Comparison of ENCODE assay signal across 28 cellular contexts in the genomic region with DNA sequence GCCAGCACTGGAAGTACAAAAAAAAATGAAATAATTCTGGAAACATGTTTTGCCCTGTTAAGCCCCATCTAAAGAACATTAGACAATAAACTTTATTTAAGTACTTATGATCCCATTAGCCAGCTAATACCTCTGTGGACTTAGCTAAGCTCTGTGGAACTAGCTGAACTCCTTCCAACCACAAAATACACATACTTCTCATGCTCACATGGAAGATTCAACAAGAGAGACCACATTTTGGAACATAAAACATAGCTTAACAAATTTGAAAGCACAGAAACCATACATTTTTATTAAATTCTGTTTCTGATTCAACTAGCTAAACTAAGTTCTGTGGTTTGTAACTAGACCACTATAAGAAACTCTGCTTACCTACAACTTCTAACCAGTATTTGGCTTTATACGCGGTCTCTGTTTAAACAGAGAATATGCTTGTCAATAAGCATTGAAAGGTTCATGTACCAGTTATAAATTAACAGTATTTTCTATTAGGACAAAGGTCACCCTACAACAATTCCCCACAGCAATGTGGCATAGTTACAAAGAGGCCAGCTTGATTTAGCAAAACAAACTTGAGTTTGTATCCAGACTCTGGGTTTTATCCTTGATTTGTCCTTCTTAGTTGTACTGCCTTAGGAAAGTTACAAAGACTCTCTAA.
DNase-seq lines count a peak whose midpoint lies in the region; ATAC-seq, FAIRE-seq and TF ChIP-seq lines count a peak whose summit lies in the region.
"Had no signal": no experiment of that assay in that cellular context is flagged by ENCODE, and none has a peak within 500 bp of the region (broad histone marks: within the 10 kb centered on the region; RNA-seq: fewer than 3 reads in every experiment).

No MANE protein-coding gene starts in this region.

- H3K4ac ChIP-seq in IMR-90 (ENCODE audit: low read depth, low read length), result no peak overlapping the region

- no peak overlapping the region for H2BK120ac ChIP-seq in IMR-90 (ENCODE audit: low read depth, low read length)

- BruUV-seq in IMR-90 (replicated peaks; lab: Mats Ljungman, UMichigan) (no TSS peak), MCF 10A (replicated peaks; lab: Mats Ljungman, UMichigan) (no TSS peak)

- no peak overlapping the region for H4K5ac ChIP-seq in IMR-90 (ENCODE audit: low read depth, low read length)

- DNase-seq in IMR-90 (peak; percentile 57), astrocyte of the spinal cord (ENCODE audit: low read depth, low spot score) (peak; percentile 58), left lobe of liver (ENCODE audit: low spot score) (no peak), small intestine (peak; percentile 45), EL (no peak), MCF 10A (ENCODE audit: unreplicated experiment) (no peak), MM.1S (no peak)
- DNase-seq: activated CD4-positive, alpha-beta memory T cell treated with anti-CD3 and anti-CD28 coated beads for 36 hours; activated CD8-positive, alpha-beta memory T cell treated with anti-CD3 and anti-CD28 coated beads, Interleukin-2, amount 50 U/mL, for 4 hours; activated naive CD4-positive, alpha-beta T cell treated with Interleukin-2 at 50 U/mL for 16 hours; adrenal gland; CD4-positive, CD25-positive, alpha-beta regulatory T cell; Karpas-422; left ventricle myocardium inferior; naive B cell; NCI-H1417 treated with DMSO at 0.1 percent for 48 hours; NCI-H226; NCI-H526 treated with DMSO at 0.1 percent for 48 hours; nucleus accumbens; Peyer's patch; SHP77 treated with DMSO at 0.1 percent for 48 hours; substantia nigra had no signal

- no peaks in the 10 kb centered on the region for H3K36me3 ChIP-seq in IMR-90 (ENCODE audit: control insufficient read depth, insufficient read depth, low read length)
- no peaks in the 10 kb centered on the region for H3K36me3 ChIP-seq in small intestine (ENCODE audit: control insufficient read depth in 2 of 2, insufficient read depth in 2 of 2, low read length in 2 of 2)
- H3K36me3 ChIP-seq in MM.1S (replicated peaks; ENCODE audit: insufficient read depth, low read length), result no peaks in the 10 kb centered on the region
- H3K36me3 ChIP-seq: adrenal gland, left ventricle myocardium inferior, Peyer's patch had no signal

- no peak overlapping the region for H3K27ac ChIP-seq in IMR-90 (ENCODE audit: insufficient read depth, low read length)
- H3K27ac ChIP-seq in small intestine (ENCODE audit: low read depth in 1 of 2, low read length in 1 of 2), result no peak overlapping the region
- H3K27ac ChIP-seq in MM.1S (ENCODE audit: low read length), result no peak overlapping the region
- H3K27ac ChIP-seq: adrenal gland, left ventricle myocardium inferior, Peyer's patch had no signal

- no peaks in the 10 kb centered on the region for H3K79me1 ChIP-seq in IMR-90 (ENCODE audit: low read depth in 1 of 2, low read length in 2 of 2)

- H3K14ac ChIP-seq in IMR-90 (replicated peaks; ENCODE audit: low read depth, low read length), result no peak overlapping the region

- H3K56ac ChIP-seq in IMR-90 (ENCODE audit: extremely low read depth, insufficient read depth, low read length), result no peak overlapping the region

- ATAC-seq in IMR-90 (ENCODE audit: low read depth) (no peak), left lobe of liver (peak; percentile 86)
- ATAC-seq: activated CD4-positive, CD25-positive, alpha-beta regulatory T cell treated with anti-CD3 and anti-CD28 coated beads, Interleukin-2, amount 50 U/mL, for 24 hours; stimulated activated memory B cell treated with anti-CD40 and anti-IgM and Interleukin-4, amounts not matched to agents 10 μg/mL and 1 μg/mL and 100 μg/mL, for 72 hours had no signal

- TF ChIP-seq RAD21 in IMR-90 (IDR thresholded peaks at IDR 0.05; ENCODE audit: low read length), result no peak

- no peaks in the 10 kb centered on the region for H3K9me1 ChIP-seq in IMR-90 (ENCODE audit: insufficient read depth, low read length)

- H3K27ac Mint-ChIP-seq in MCF 10A (ENCODE audit: low read depth, unreplicated experiment), result no peak overlapping the region
- H3K27ac Mint-ChIP-seq: activated CD4-positive, alpha-beta memory T cell treated with anti-CD3 and anti-CD28 coated beads for 36 hours; activated T-helper 1 cell treated with anti-CD3 and anti-CD28 coated beads, Interleukin-12 subunit alpha, Interleukin-12 subunit beta, Interleukin-2, Interleukin-4 antibody, amounts not matched to agents 30 ng/mL and 10 ng/mL and 1 ng/mL, durations not matched to agents 14 hours and 24 hours and 36 hours; CD4-positive, CD25-positive, alpha-beta regulatory T cell; naive B cell; stimulated activated memory B cell treated with anti-CD40 and anti-IgM and Interleukin-4, amounts not matched to agents 10 μg/mL and 1 μg/mL and 100 μg/mL, for 72 hours; type B pancreatic cell had no signal

- H3K4me3 Mint-ChIP-seq in MCF 10A (ENCODE audit: unreplicated experiment), result no peak overlapping the region
- H3K4me3 Mint-ChIP-seq: activated CD4-positive, alpha-beta memory T cell treated with anti-CD3 and anti-CD28 coated beads for 36 hours; activated T-helper 1 cell treated with anti-CD3 and anti-CD28 coated beads, Interleukin-12 subunit alpha, Interleukin-12 subunit beta, Interleukin-2, Interleukin-4 antibody, amounts not matched to agents 30 ng/mL and 10 ng/mL and 1 ng/mL, durations not matched to agents 14 hours and 24 hours and 36 hours; CD4-positive, CD25-positive, alpha-beta regulatory T cell; naive B cell; stimulated activated memory B cell treated with anti-CD40 and anti-IgM and Interleukin-4, amounts not matched to agents 10 μg/mL and 1 μg/mL and 100 μg/mL, for 72 hours; type B pancreatic cell had no signal

- POLR2A ChIA-PET in IMR-90 (lab: Charles Lee; ENCODE audit: unreplicated experiment) (no interaction called here), MCF 10A (lab: Yijun Ruan, JAX) (interaction anchor here (0.8 kb wide), 1 partner anchor 10 kb away, joined by 5 read pairs; no protein-coding TSS in a partner anchor)

- no peak for TF ChIP-seq POLR2A in IMR-90 (IDR thresholded peaks at IDR 0.05; ENCODE audit: low read depth, low read length)

- H3K27me3 Mint-ChIP-seq in MCF 10A (ENCODE audit: insufficient read depth, unreplicated experiment), result no peaks in the 10 kb centered on the region
- H3K27me3 Mint-ChIP-seq: activated CD4-positive, alpha-beta memory T cell treated with anti-CD3 and anti-CD28 coated beads for 36 hours; CD4-positive, CD25-positive, alpha-beta regulatory T cell; naive B cell; stimulated activated memory B cell treated with anti-CD40 and anti-IgM and Interleukin-4, amounts not matched to agents 10 μg/mL and 1 μg/mL and 100 μg/mL, for 72 hours; type B pancreatic cell had no signal

- H4K8ac ChIP-seq in IMR-90 (ENCODE audit: low read depth in 2 of 2, low read length in 2 of 2), result no peak overlapping the region

- H3K23ac ChIP-seq in IMR-90 (ENCODE audit: low read depth, low read length), result no peak overlapping the region

- no peak overlapping the region for H2AK5ac ChIP-seq in IMR-90 (ENCODE audit: low read depth, low read length)

- H3K27me3 ChIP-seq in IMR-90 (ENCODE audit: control insufficient read depth, insufficient read depth, low read length) (no peaks in the 10 kb centered on the region), small intestine (ENCODE audit: control insufficient read depth in 2 of 2, insufficient read depth in 2 of 2, low read length in 2 of 2) (no peaks in the 10 kb centered on the region), MM.1S (replicated peaks; ENCODE audit: insufficient read depth, low read length) (no peaks in the 10 kb centered on the region)
- H3K27me3 ChIP-seq: adrenal gland, Peyer's patch had no signal

- H3K18ac ChIP-seq in IMR-90 (ENCODE audit: low read depth, low read length), result no peak overlapping the region

- in situ Hi-C loops in IMR-90 (cut with MboI; ENCODE audit: low sequenced_read_pairs) (no loop called here), astrocyte of the spinal cord (cut with HindIII; ENCODE audit: low sequenced_read_pairs) (no loop called here)

- no peak overlapping the region for H2BK15ac ChIP-seq in IMR-90 (ENCODE audit: low read depth, low read length)

- no peaks in the 10 kb centered on the region for H3K36me3 Mint-ChIP-seq in MCF 10A (ENCODE audit: insufficient read depth, unreplicated experiment)
- H3K36me3 Mint-ChIP-seq: activated CD4-positive, alpha-beta memory T cell treated with anti-CD3 and anti-CD28 coated beads for 36 hours; CD4-positive, CD25-positive, alpha-beta regulatory T cell; naive B cell; stimulated activated memory B cell treated with anti-CD40 and anti-IgM and Interleukin-4, amounts not matched to agents 10 μg/mL and 1 μg/mL and 100 μg/mL, for 72 hours; type B pancreatic cell had no signal

- no peak for TF ChIP-seq CTCF in IMR-90 (conservative IDR thresholded peaks at IDR 0.05; ENCODE audit: low read depth, low read length)
- TF ChIP-seq CTCF in astrocyte of the spinal cord (IDR thresholded peaks at IDR 0.05; ENCODE audit: low read depth, low read length), result no peak
- TF ChIP-seq CTCF in MCF 10A (IDR thresholded peaks at IDR 0.05; ENCODE audit: unreplicated experiment), result no peak
- no peak for TF ChIP-seq CTCF in MM.1S (IDR thresholded peaks at IDR 0.05; ENCODE audit: low read length)

- no peak overlapping the region for H2AK9ac ChIP-seq in IMR-90 (replicated peaks; ENCODE audit: low read depth, low read length, poor library complexity)

- H3K79me2 ChIP-seq in MM.1S (ENCODE audit: low read length), result no peaks in the 10 kb centered on the region

- no peak overlapping the region for H4K91ac ChIP-seq in IMR-90 (ENCODE audit: insufficient read depth, low read depth, low read length)

- H2AFZ ChIP-seq in IMR-90 (replicated peaks; ENCODE audit: low read length, poor library complexity), result no peak overlapping the region
- H2AFZ ChIP-seq in MM.1S (ENCODE audit: low read length), result no peak overlapping the region

- H3K4me3 ChIP-seq in IMR-90 (ENCODE audit: insufficient read depth, low read depth, low read length) (no peak overlapping the region), astrocyte of the spinal cord (ENCODE audit: low read depth, low read length) (no peak overlapping the region), small intestine (ENCODE audit: low read depth in 1 of 2, low read length in 2 of 2) (no peak overlapping the region), MM.1S (ENCODE audit: low read length) (no peak overlapping the region)
- H3K4me3 ChIP-seq: adrenal gland, left ventricle myocardium inferior, Peyer's patch had no signal

- H3K4me1 ChIP-seq in IMR-90 (ENCODE audit: control insufficient read depth, insufficient read depth, low read length) (no peaks in the 10 kb centered on the region), small intestine (ENCODE audit: control insufficient read depth in 2 of 2, insufficient read depth in 1 of 2, low read depth in 1 of 2, low read length in 1 of 2) (no peaks in the 10 kb centered on the region), MM.1S (ENCODE audit: low read length) (no peaks in the 10 kb centered on the region)
- H3K4me1 ChIP-seq: adrenal gland, left ventricle myocardium inferior, Peyer's patch had no signal

- no peak overlapping the region for H3K4me2 ChIP-seq in IMR-90 (ENCODE audit: low read depth, low read length)
- H3K4me2 ChIP-seq in MM.1S (ENCODE audit: low read depth, low read length), result no peak overlapping the region

- no peak overlapping the region for H2BK20ac ChIP-seq in IMR-90 (ENCODE audit: low read depth, low read length)

- no CpG with 5 or more reads among the region's 2 CpGs for WGBS in IMR-90 (ENCODE audit: extremely low coverage in 2 of 2, insufficient read length in 1 of 2), 2 experiments
- 7 to 69% (median 35%) methylated on average over 2 of the region's 2 CpGs for WGBS in small intestine, 3 donors

- H4K20me1 ChIP-seq in IMR-90 (ENCODE audit: insufficient read depth, low read length) (no peaks in the 10 kb centered on the region), MM.1S (ENCODE audit: insufficient read depth, low read length) (no peaks in the 10 kb centered on the region)

- dilution Hi-C loops in IMR-90 (cut with HindIII; ENCODE audit: low sequenced_read_pairs, unreplicated experiment), result no loop called here

- H3K9me2 ChIP-seq in MM.1S (replicated peaks; ENCODE audit: insufficient read depth, low read length), result no peaks in the 10 kb centered on the region

- no peak overlapping the region for H2BK5ac ChIP-seq in IMR-90 (ENCODE audit: low read depth, low read length, poor library complexity, severe bottlenecking)

- H3K9me3 ChIP-seq in IMR-90 (ENCODE audit: control insufficient read depth, insufficient read depth, low read length), result no peaks in the 10 kb centered on the region
- H3K9me3 ChIP-seq in small intestine (ENCODE audit: control insufficient read depth, low read depth), result no peaks in the 10 kb centered on the region
- H3K9me3 ChIP-seq in MM.1S (replicated peaks; ENCODE audit: insufficient read depth, low read length), result no peaks in the 10 kb centered on the region
- H3K9me3 ChIP-seq: adrenal gland, left ventricle myocardium inferior, Peyer's patch had no signal

- H3K9ac ChIP-seq in IMR-90 (ENCODE audit: low read depth, low read length) (no peak overlapping the region), MM.1S (ENCODE audit: low read length) (no peak overlapping the region)

- no peaks in the 10 kb centered on the region for H3F3A ChIP-seq in MM.1S (ENCODE audit: insufficient read depth, low read length)

- CTCF ChIA-PET in IMR-90 (lab: Yijun Ruan, JAX) (no interaction called here), MCF 10A (lab: Yijun Ruan, JAX) (interaction anchor here (0.7 kb wide), 2 partner anchors 255 to 774 kb away, joined by 3 read pairs; no protein-coding TSS in a partner anchor)

- intact Hi-C loops in IMR-90 (cut with micrococcal nuclease) (no loop called here), MCF 10A (cut with micrococcal nuclease) (no loop called here)

- no peaks in the 10 kb centered on the region for H3K4me1 Mint-ChIP-seq in MCF 10A (ENCODE audit: insufficient read depth, unreplicated experiment)
- H3K4me1 Mint-ChIP-seq: CD4-positive, CD25-positive, alpha-beta regulatory T cell; naive B cell; stimulated activated memory B cell treated with anti-CD40 and anti-IgM and Interleukin-4, amounts not matched to agents 10 μg/mL and 1 μg/mL and 100 μg/mL, for 72 hours had no signal

- FAIRE-seq in small intestine (lab: Jason Lieb, UNC), result no peak
- FAIRE-seq: bronchial epithelial cell, H54 had no signal

- H3K9me3 Mint-ChIP-seq in MCF 10A (ENCODE audit: unreplicated experiment), result no peaks in the 10 kb centered on the region
- H3K9me3 Mint-ChIP-seq: activated T-helper 1 cell treated with anti-CD3 and anti-CD28 coated beads, Interleukin-12 subunit alpha, Interleukin-12 subunit beta, Interleukin-2, Interleukin-4 antibody, amounts not matched to agents 30 ng/mL and 10 ng/mL and 1 ng/mL, durations not matched to agents 14 hours and 24 hours and 36 hours; stimulated activated memory B cell treated with anti-CD40 and anti-IgM and Interleukin-4, amounts not matched to agents 10 μg/mL and 1 μg/mL and 100 μg/mL, for 72 hours; type B pancreatic cell had no signal

Comparison
In these comparisons a context has a peak if more than half of its experiments do, and no peak if none do; other contexts are left out.
1. DNase-seq: peak in IMR-90 (single experiment), astrocyte of the spinal cord (single experiment) and small intestine (single experiment); none in left lobe of liver (single experiment), EL (single experiment), MCF 10A (single experiment) and MM.1S (single experiment).